10 cellular contexts compared by ENCODE assay signal in genomic region chr14:104136472-104137296, GRCh38. TPM values are rescaled to one million over a fixed set of nuclear protein-coding genes. Genes with fewer than 3 reads are reported as not detected.
DNase-seq lines count a peak whose midpoint lies in the region; ATAC-seq, FAIRE-seq and TF ChIP-seq lines count a peak whose summit lies in the region.
"Had no signal": no experiment of that assay in that cellular context is flagged by ENCODE, and none has a peak within 500 bp of the region (broad histone marks: within the 10 kb centered on the region; RNA-seq: fewer than 3 reads in every experiment).

No MANE protein-coding gene starts in this region.

- H3K4me3 ChIP-seq in parathyroid adenoma (ENCODE audit: low read depth, low read length): no peak overlapping the region

- no peak overlapping the region for H3K9ac ChIP-seq in parathyroid adenoma

- H3K9me3 ChIP-seq in parathyroid adenoma (ENCODE audit: control insufficient read depth, low read length): no peaks in the 10 kb centered on the region

- TF ChIP-seq CTCF in D721Med (IDR thresholded peaks at IDR 0.05; ENCODE audit: insufficient read depth, missing control alignments): peak; percentile 9
- TF ChIP-seq CTCF in parathyroid adenoma (IDR thresholded peaks at IDR 0.05): no peak

- no peak for FAIRE-seq in D721Med (lab: Jason Lieb, UNC)
- FAIRE-seq: GM12891 had no signal

- no peaks in the 10 kb centered on the region for H3K36me3 ChIP-seq in parathyroid adenoma (ENCODE audit: control insufficient read depth, insufficient read depth, low read length)

- H2AFZ ChIP-seq in parathyroid adenoma: peak overlapping the region; percentile 38

- DNase-seq in D721Med (ENCODE audit: insufficient read length, low spot score) (no peak), NCI-H460 (ENCODE audit: extremely low read depth, low read depth) (peak; percentile 30), Right ventricle myocardium superior (peak; percentile 40), amygdala (lab: John Stamatoyannopoulos, UW) (no peak), cerebellar nuclear complex (lab: John Stamatoyannopoulos, UW) (no peak), SHP77 treated with DMSO at 0.1 percent for 48 hours (lab: John Stamatoyannopoulos, UW) (no peak)

- no peaks in the 10 kb centered on the region for H3K79me2 ChIP-seq in parathyroid adenoma

- no peak overlapping the region for H3K27ac ChIP-seq in parathyroid adenoma
- H3K27ac ChIP-seq: VCaP had no signal

- peaks cover 7% of the 10 kb centered on the region for H3K27me3 ChIP-seq in parathyroid adenoma (ENCODE audit: control insufficient read depth, insufficient read depth, low read length)

- H3K4me2 ChIP-seq in parathyroid adenoma (ENCODE audit: low read length): peak overlapping the region; percentile 86

- intact Hi-C loops in Right ventricle myocardium superior (cut with DNase I): loop anchor here (2.0 to 5.0 kb wide), 2 partner anchors 428 to 501 kb away; no protein-coding TSS in a partner anchor

- H3K4me1 ChIP-seq in parathyroid adenoma: peaks cover 6% of the 10 kb centered on the region

- ATAC-seq in Right ventricle myocardium superior (ENCODE audit: poor library complexity) (no peak), HG02852 (IDR thresholded peaks at IDR 0.05; ENCODE audit: unreplicated experiment) (no peak)

RNA-seq across cellular contexts. Expression of gene KIF26A, which starts 1.7 kb away (rescaled TPM):
- total RNA-seq in NCI-H460 (2014; rRNA removed; shearing (Covaris generic)): 38.7 and 46.6 TPM in 2 replicates
- polyA plus RNA-seq in NCI-H460 (2014; cell fraction: nucleus; rRNA removed): 71.2 and 73.6 TPM in 2 replicates
- total RNA-seq in Right ventricle myocardium superior: 6.3 TPM

RNA-seq across cellular contexts. Expression of gene ASPG, which starts 51.2 kb away (rescaled TPM):
- total RNA-seq in NCI-H460 (2014; rRNA removed; shearing (Covaris generic)): 0.14 and 0.50 TPM in 2 replicates
- polyA plus RNA-seq in NCI-H460 (2014; cell fraction: nucleus; rRNA removed): 1.7 and 2.6 TPM in 2 replicates
- 44.1 TPM for total RNA-seq in Right ventricle myocardium superior

Comparison
In these comparisons a context has a peak if more than half of its experiments do, and no peak if none do; other contexts are left out.
1. DNase-seq: peak in NCI-H460 (single experiment) and Right ventricle myocardium superior (single experiment); none in D721Med (single experiment), amygdala (0 of 56), cerebellar nuclear complex (0 of 2) and SHP77 treated with DMSO at 0.1 percent for 48 hours (single experiment).
2. RNA of gene ASPG, which starts 51.2 kb away (total RNA-seq): 44.1 TPM in Right ventricle myocardium superior (single experiment); 0.14 to 0.50 TPM in NCI-H460; every median in the first group is over 10 times any median in the second.